ENCODE assay signal across 1 cellular context in genomic region chr2:207073791-207074678, GRCh38.
TF ChIP-seq lines count a peak whose summit lies in the region.

No MANE protein-coding gene starts in this region.

TF ChIP-seq in GM23338, 12 proteins besides CTCF, POLR2A, EP300 and RAD21 (continued from another document):
- no peak for TF ChIP-seq ZNF462 (CRISPR knock-in tag; IDR thresholded peaks at IDR 0.05)
- no peak for TF ChIP-seq JUNB (IDR thresholded peaks at IDR 0.05; ENCODE audit: unreplicated experiment)
- no peak for TF ChIP-seq ZNF114 (CRISPR knock-in tag; IDR thresholded peaks at IDR 0.05)
- TF ChIP-seq POLR2AphosphoS5 (IDR thresholded peaks at IDR 0.05; ENCODE audit: low read depth) = no peak
- no peak for TF ChIP-seq REST (IDR thresholded peaks at IDR 0.05; ENCODE audit: unreplicated experiment)
- TF ChIP-seq EZH2phosphoT487 (IDR thresholded peaks at IDR 0.05; ENCODE audit: unreplicated experiment) = no peak
- no peak for TF ChIP-seq STAT1 (IDR thresholded peaks at IDR 0.05; ENCODE audit: unreplicated experiment)
- no peak for TF ChIP-seq CREB1 (CRISPR knock-in tag; IDR thresholded peaks at IDR 0.05; ENCODE audit: low read depth)
- no peak for TF ChIP-seq ETS1 (IDR thresholded peaks at IDR 0.05)
- TF ChIP-seq NANOG (IDR thresholded peaks at IDR 0.05; ENCODE audit: borderline replicate concordance) = no peak
